9 cellular contexts compared by ENCODE assay signal in genomic region chr22:26398741-26399153, GRCh38. TPM values are rescaled to one million over a fixed set of nuclear protein-coding genes. Genes with fewer than 3 reads are reported as not detected.
A peak's percentile ranks its signal among the peaks of the same experiment; 100 is the strongest.
DNase-seq lines count a peak whose midpoint lies in the region; ATAC-seq, FAIRE-seq and TF ChIP-seq lines count a peak whose summit lies in the region.
"Had no signal": no experiment of that assay in that cellular context is flagged by ENCODE, and none has a peak within 500 bp of the region (broad histone marks: within the 10 kb centered on the region; RNA-seq: fewer than 3 reads in every experiment).

No MANE protein-coding gene starts in this region.

- no peak overlapping the region for H3K4me3 ChIP-seq in Panc1 (ENCODE audit: low read depth in 2 of 2, low read length in 2 of 2)
- no peak overlapping the region for H3K4me3 ChIP-seq in fibroblast of pulmonary artery (replicated peaks; ENCODE audit: low read depth, low read length)
- H3K4me3 ChIP-seq in transverse colon: no peak overlapping the region

- peak; percentile 91 for FAIRE-seq in H54 (lab: Jason Lieb, UNC)

- no peak for TF ChIP-seq EP300 in transverse colon (IDR thresholded peaks at IDR 0.05; ENCODE audit: low read depth)

- peaks cover 4% of the 10 kb centered on the region for H3K27me3 Mint-ChIP-seq in activated T-helper 1 cell treated with anti-CD3 and anti-CD28 coated beads, Interleukin-12 subunit alpha, Interleukin-12 subunit beta, Interleukin-2, Interleukin-4 antibody, amounts not matched to agents 30 ng/mL and 10 ng/mL and 1 ng/mL, durations not matched to agents 14 hours and 24 hours and 36 hours (ENCODE audit: insufficient read depth)

- no peaks in the 10 kb centered on the region for H3K9me3 ChIP-seq in Panc1 (ENCODE audit: control insufficient read depth, insufficient read depth, low read depth, low read length)
- no peaks in the 10 kb centered on the region for H3K9me3 ChIP-seq in transverse colon

- H3K27ac Mint-ChIP-seq in activated T-helper 1 cell treated with anti-CD3 and anti-CD28 coated beads, Interleukin-12 subunit alpha, Interleukin-12 subunit beta, Interleukin-2, Interleukin-4 antibody, amounts not matched to agents 30 ng/mL and 10 ng/mL and 1 ng/mL, durations not matched to agents 14 hours and 24 hours and 36 hours: no peak overlapping the region
- H3K27ac Mint-ChIP-seq: IgD-negative memory B cell had no signal

- no peaks in the 10 kb centered on the region for H3K9me3 Mint-ChIP-seq in activated T-helper 1 cell treated with anti-CD3 and anti-CD28 coated beads, Interleukin-12 subunit alpha, Interleukin-12 subunit beta, Interleukin-2, Interleukin-4 antibody, amounts not matched to agents 30 ng/mL and 10 ng/mL and 1 ng/mL, durations not matched to agents 14 hours and 24 hours and 36 hours
- H3K9me3 Mint-ChIP-seq: IgD-negative memory B cell had no signal

- CTCF ChIA-PET in Panc1 (lab: Charles Lee): no interaction called here

- WGBS in transverse colon (ENCODE audit: low coverage in 1 of 2), 2 donors: 0 to 34% methylated on average over 2 to 3 of the region's 3 CpGs

- no TSS peak for BruUV-seq in Panc1 (replicated peaks; lab: Mats Ljungman, UMichigan)

- H3K36me3 ChIP-seq in Panc1 (ENCODE audit: control insufficient read depth, insufficient read depth, low read length): no peaks in the 10 kb centered on the region
- no peaks in the 10 kb centered on the region for H3K36me3 ChIP-seq in transverse colon

- TF ChIP-seq CTCF in C4-2B (conservative IDR thresholded peaks at IDR 0.05) (peak; percentile 69), Panc1 (IDR thresholded peaks at IDR 0.05) (peak; percentile 72), fibroblast of pulmonary artery (IDR thresholded peaks at IDR 0.05; ENCODE audit: low read length, missing control alignments) (peak; percentile 81), omental fat pad (IDR thresholded peaks at IDR 0.05) (no peak), transverse colon (IDR thresholded peaks at IDR 0.05) (peak; percentile 61 to 77 (median 74))

- no peak overlapping the region for H3K4me3 Mint-ChIP-seq in activated T-helper 1 cell treated with anti-CD3 and anti-CD28 coated beads, Interleukin-12 subunit alpha, Interleukin-12 subunit beta, Interleukin-2, Interleukin-4 antibody, amounts not matched to agents 30 ng/mL and 10 ng/mL and 1 ng/mL, durations not matched to agents 14 hours and 24 hours and 36 hours
- H3K4me3 Mint-ChIP-seq: IgD-negative memory B cell had no signal

- H3K27ac ChIP-seq in C4-2B (no peak overlapping the region), Panc1 (ENCODE audit: low read length) (no peak overlapping the region), transverse colon (no peak overlapping the region)

- POLR2A ChIA-PET in Panc1 (lab: Charles Lee): no interaction called here

- no peaks in the 10 kb centered on the region for H3K36me3 Mint-ChIP-seq in activated T-helper 1 cell treated with anti-CD3 and anti-CD28 coated beads, Interleukin-12 subunit alpha, Interleukin-12 subunit beta, Interleukin-2, Interleukin-4 antibody, amounts not matched to agents 30 ng/mL and 10 ng/mL and 1 ng/mL, durations not matched to agents 14 hours and 24 hours and 36 hours (ENCODE audit: low read depth)

- no peaks in the 10 kb centered on the region for H3K27me3 ChIP-seq in Panc1 (ENCODE audit: control insufficient read depth, insufficient read depth, low read length)
- H3K27me3 ChIP-seq in transverse colon: peaks cover 20% of the 10 kb centered on the region

- intact Hi-C loops in Panc1 (cut with micrococcal nuclease; ENCODE audit: unreplicated experiment) (no loop called here), transverse colon (cut with DNase I; ENCODE audit: low total_unique reads) (loop anchor here (1.0 kb wide), 1 partner anchor 63 kb away; no protein-coding TSS in a partner anchor)
- intact Hi-C loops in activated T-helper 1 cell treated with anti-CD3 and anti-CD28 coated beads, Interleukin-12 subunit alpha, Interleukin-12 subunit beta, Interleukin-2, Interleukin-4 antibody, amounts not matched to agents 30 ng/mL and 10 ng/mL and 1 ng/mL, durations not matched to agents 14 hours and 24 hours and 36 hours (cut with micrococcal nuclease): loop anchor here (1.0 kb wide), 5 partner anchors 33 to 267 kb away; partner anchors contain the start of gene TFIP11

- ATAC-seq in Panc1 (peak; percentile 88), omental fat pad (ENCODE audit: low FRiP score) (peak; percentile 44), GM19452 (IDR thresholded peaks at IDR 0.05; ENCODE audit: unreplicated experiment) (no peak)

- peaks cover 10% of the 10 kb centered on the region for H3K4me1 Mint-ChIP-seq in activated T-helper 1 cell treated with anti-CD3 and anti-CD28 coated beads, Interleukin-12 subunit alpha, Interleukin-12 subunit beta, Interleukin-2, Interleukin-4 antibody, amounts not matched to agents 30 ng/mL and 10 ng/mL and 1 ng/mL, durations not matched to agents 14 hours and 24 hours and 36 hours (ENCODE audit: low read depth)
- H3K4me1 Mint-ChIP-seq: IgD-negative memory B cell had no signal

- DNase-seq in H54 (ENCODE audit: insufficient read length, low spot score) (peak; percentile 22), Panc1 (ENCODE audit: low read depth, low spot score) (peak; percentile 15), fibroblast of pulmonary artery (ENCODE audit: low read depth) (peak; percentile 86), omental fat pad (ENCODE audit: low spot score) (no peak), transverse colon (peak; percentile 57)
- peak; percentile 29 for DNase-seq in activated T-helper 1 cell treated with anti-CD3 and anti-CD28 coated beads, Interleukin-12 subunit alpha, Interleukin-12 subunit beta, Interleukin-2, Interleukin-4 antibody, amounts not matched to agents 30 ng/mL and 10 ng/mL and 1 ng/mL, durations not matched to agents 14 hours and 24 hours and 36 hours (ENCODE audit: low spot score)

- H3K4me1 ChIP-seq in Panc1 (ENCODE audit: control insufficient read depth, insufficient read depth, low read length) (no peaks in the 10 kb centered on the region), transverse colon (no peaks in the 10 kb centered on the region)

- TF ChIP-seq POLR2A in H54 (IDR thresholded peaks at IDR 0.05; ENCODE audit: low read depth, low read length): no peak
- no peak for TF ChIP-seq POLR2A in transverse colon (IDR thresholded peaks at IDR 0.05)

- in situ Hi-C loops in Panc1 (cut with HindIII; ENCODE audit: low pct_unique_long_range_greater_than_20kb, low sequenced_read_pairs) (no loop called here), transverse colon (cut with MboI; ENCODE audit: low pct_ligation_motif_present in 1 of 4, low pct_unique_long_range_greater_than_20kb in 1 of 4, low sequenced_read_pairs in 3 of 4) (loop anchor here in 1 of 4 donors (5.0 kb wide), 1 partner anchor 64 kb away; no protein-coding TSS in a partner anchor)

RNA-seq across cellular contexts. Expression of gene ASPHD2, which starts 30.3 kb away (rescaled TPM):
- total RNA-seq in Panc1 (2021; ENCODE audit: unreplicated experiment) (0.15 TPM), omental fat pad (1 to 10 TPM in 2 of 4 donors, under 1 TPM in 2; 0.32 to 2.0 (median 0.95) TPM), transverse colon (1 to 10 TPM in 2 of 4 donors, under 1 TPM in 2; 0.20 to 2.2 (median 1.2) TPM)
- polyA plus RNA-seq in Panc1 (2012; ENCODE audit: insufficient read length): 0.38 TPM
- total RNA-seq in activated T-helper 1 cell treated with anti-CD3 and anti-CD28 coated beads, Interleukin-12 subunit alpha, Interleukin-12 subunit beta, Interleukin-2, Interleukin-4 antibody, amounts not matched to agents 30 ng/mL and 10 ng/mL and 1 ng/mL, durations not matched to agents 14 hours and 24 hours and 36 hours: 23.4 and 23.5 TPM in 2 replicates

Comparison
In these comparisons a context has a peak if more than half of its experiments do, and no peak if none do; other contexts are left out.
1. CTCF ChIP-seq: peak in C4-2B (single experiment), Panc1 (single experiment), fibroblast of pulmonary artery (single experiment) and transverse colon (5 of 5); none in omental fat pad (0 of 3).